Comparison of ENCODE assay signal across 36 cellular contexts in the genomic region with DNA sequence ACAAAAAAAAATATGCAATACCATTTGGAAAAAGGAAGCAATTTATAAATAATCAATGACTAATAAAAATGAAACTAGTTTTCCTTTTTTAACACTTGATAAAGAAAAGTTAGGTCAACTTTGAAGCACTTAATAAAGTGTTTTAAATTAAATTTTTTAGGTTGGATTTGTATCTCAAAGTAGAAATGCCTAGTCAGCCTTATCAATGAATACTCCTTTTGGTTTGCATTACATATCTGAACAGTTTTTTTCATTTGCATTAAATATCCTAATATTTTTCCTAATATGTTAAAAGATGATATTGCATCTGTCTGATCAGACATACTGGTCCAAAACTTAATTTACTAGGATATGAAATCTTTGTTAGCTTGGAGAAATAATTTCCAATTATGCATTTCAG.
"Had no signal": no experiment of that assay in that cellular context is flagged by ENCODE, and none has a peak within 500 bp of the region (broad histone marks: within the 10 kb centered on the region; RNA-seq: fewer than 3 reads in every experiment).

No MANE protein-coding gene starts in this region.

- H3K36me3 ChIP-seq: MG63 had no signal

- H3K27me3 ChIP-seq: MG63 had no signal

- H3K4me3 ChIP-seq: MG63 had no signal

- DNase-seq: Kasumi-1, MG63, MM.1S, MV-4-11, NCI-H1048, NCI-H1092, NCI-H1092 treated with DMSO at 0.1 percent for 48 hours, NCI-H1105, NCI-H1105 treated with DMSO at 0.1 percent for 48 hours, NCI-H1417, NCI-H1417 treated with DMSO at 0.1 percent for 48 hours, NCI-H1436, NCI-H1436 treated with DMSO at 0.1 percent for 48 hours, NCI-H146, NCI-H1694, NCI-H1694 treated with DMSO at 0.1 percent for 48 hours, NCI-H187, NCI-H187 treated with DMSO at 0.1 percent for 48 hours, NCI-H1930, NCI-H2029, NCI-H2029 treated with DMSO at 0.1 percent for 48 hours, NCI-H2081, NCI-H2081 treated with DMSO at 0.1 percent for 48 hours, NCI-H2107, NCI-H2171, NCI-H2171 treated with DMSO at 0.1 percent for 48 hours, NCI-H2227 treated with DMSO at 0.1 percent for 48 hours, NCI-H226, NCI-H345, NCI-H446, NCI-H446 treated with DMSO at 0.1 percent for 48 hours, NCI-H510A, NCI-H510A treated with DMSO at 0.1 percent for 48 hours, NCI-H524, NCI-H524 treated with DMSO at 0.1 percent for 48 hours, NCI-H526 had no signal
